In the genomic region with DNA sequence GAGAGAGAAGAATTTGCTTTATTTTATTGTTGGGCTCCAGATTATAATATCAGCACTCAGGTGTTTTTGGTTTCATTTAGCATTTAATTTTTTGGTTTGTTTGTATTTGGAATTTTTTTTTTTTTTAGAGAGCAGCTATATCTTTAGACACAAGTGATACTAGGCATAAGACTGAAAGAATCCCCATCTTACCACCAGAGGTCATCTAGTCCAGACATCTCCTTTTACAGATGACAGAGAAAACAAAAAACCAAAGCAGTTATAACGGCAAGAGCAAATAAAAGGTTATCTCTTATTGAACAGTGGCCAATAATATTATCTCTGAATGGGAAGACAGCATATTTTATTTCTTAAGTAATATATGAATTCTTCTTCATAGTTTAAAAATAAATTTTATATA, we compare ENCODE assay signal across 9 cellular contexts. TPM values are rescaled to one million over a fixed set of nuclear protein-coding genes. Genes with fewer than 3 reads are reported as not detected.
DNase-seq lines count a peak whose midpoint lies in the region; ATAC-seq and TF ChIP-seq lines count a peak whose summit lies in the region.
"Had no signal": no experiment of that assay in that cellular context is flagged by ENCODE, and none has a peak within 500 bp of the region (broad histone marks: within the 10 kb centered on the region; RNA-seq: fewer than 3 reads in every experiment).

No MANE protein-coding gene starts in this region.

- intact Hi-C loops in right cardiac atrium (cut with DNase I) (loop anchor here (5.0 to 10.0 kb wide), 4 partner anchors 127 to 277 kb away; partner anchors contain the start of gene GAB1 (in 2 of the 4)), aorta (cut with DNase I) (loop anchor here in 1 of 2 donors (5.0 kb wide), 1 partner anchor 275 kb away; no protein-coding TSS in a partner anchor)

- H3K27me3 ChIP-seq in right cardiac atrium (ENCODE audit: control insufficient read depth, insufficient read depth) (no peaks in the 10 kb centered on the region), aorta (ENCODE audit: control insufficient read depth in 1 of 2, insufficient read depth in 2 of 2, low read length in 1 of 2) (no peaks in the 10 kb centered on the region)
- H3K27me3 ChIP-seq: BLaER1 had no signal

- H3K4me3 ChIP-seq in astrocyte of the spinal cord (ENCODE audit: low read depth, low read length) (no peak overlapping the region), right cardiac atrium (ENCODE audit: low read length) (no peak overlapping the region), aorta (ENCODE audit: low read length in 2 of 2) (no peak overlapping the region)
- H3K4me3 ChIP-seq: BLaER1 had no signal

- peaks cover 0 to 4% of the 10 kb centered on the region in 2 donors for H3K36me3 ChIP-seq in aorta (ENCODE audit: control insufficient read depth in 1 of 2, insufficient read depth in 2 of 2, low read length in 1 of 2)

- peak; percentile 31 for TF ChIP-seq CTCF in astrocyte of the spinal cord (IDR thresholded peaks at IDR 0.05; ENCODE audit: low read depth, low read length)

- H3K27ac Mint-ChIP-seq in activated T-cell treated with anti-CD3 and anti-CD28 coated beads, Interleukin-2, amount 50 U/mL, for 24 hours, result peak overlapping the region; percentile 30

- H3K4me3 Mint-ChIP-seq in activated T-cell treated with anti-CD3 and anti-CD28 coated beads, Interleukin-2, amount 50 U/mL, for 24 hours, result no peak overlapping the region
- H3K4me3 Mint-ChIP-seq in activated T-cell treated with anti-CD3 and anti-CD28 coated beads, Interleukin-2, amount 50 U/mL, for 4 hours, result no peak overlapping the region

- no peak for DNase-seq in activated T-cell treated with anti-CD3 and anti-CD28 coated beads, Interleukin-2, amount 50 U/mL, for 24 hours
- no peak for DNase-seq in activated T-cell treated with anti-CD3 and anti-CD28 coated beads, Interleukin-2, amount 50 U/mL, for 48 hours
- peak; percentile 17 for DNase-seq in astrocyte of the spinal cord (ENCODE audit: low read depth, low spot score)
- no peak for DNase-seq in right cardiac atrium
- no peak for DNase-seq in aorta
- DNase-seq in HPDE6-E6E7 (ENCODE audit: extremely low spot score), result no peak
- no peak for DNase-seq in activated T-cell treated with anti-CD3 and anti-CD28 coated beads, Interleukin-2, amount 50 U/mL, for 4 hours
- no peak for DNase-seq in stimulated activated naive CD4-positive, alpha-beta T cell treated with Interleukin-2 at 50 U/mL for 16 hours (lab: John Stamatoyannopoulos, UW)

- peaks cover 84% of the 10 kb centered on the region for H3K36me3 Mint-ChIP-seq in activated T-cell treated with anti-CD3 and anti-CD28 coated beads, Interleukin-2, amount 50 U/mL, for 24 hours (ENCODE audit: low read depth)
- peaks cover 41% of the 10 kb centered on the region for H3K36me3 Mint-ChIP-seq in activated T-cell treated with anti-CD3 and anti-CD28 coated beads, Interleukin-2, amount 50 U/mL, for 4 hours (ENCODE audit: insufficient read depth)

- in situ Hi-C loops in astrocyte of the spinal cord (cut with HindIII; ENCODE audit: low sequenced_read_pairs), result no loop called here

- H3K9me3 Mint-ChIP-seq in activated T-cell treated with anti-CD3 and anti-CD28 coated beads, Interleukin-2, amount 50 U/mL, for 24 hours, result no peaks in the 10 kb centered on the region
- no peaks in the 10 kb centered on the region for H3K9me3 Mint-ChIP-seq in activated T-cell treated with anti-CD3 and anti-CD28 coated beads, Interleukin-2, amount 50 U/mL, for 4 hours

- H3K27ac ChIP-seq in right cardiac atrium (ENCODE audit: low read length), result no peak overlapping the region
- no peak overlapping the region for H3K27ac ChIP-seq in aorta (ENCODE audit: low read depth in 1 of 2, low read length in 2 of 2)
- H3K27ac ChIP-seq: BLaER1 had no signal

- ATAC-seq in right cardiac atrium (peak; percentile 62 to 63), aorta (ENCODE audit: low FRiP score) (peak; percentile 74)
- no peak for ATAC-seq in activated T-cell treated with anti-CD3 and anti-CD28 coated beads, Interleukin-2, amount 50 U/mL, for 4 hours

- 10% methylated on average over 1 of the region's 1 CpG for WGBS in right cardiac atrium
- 0 to 5% methylated on average over 1 of the region's 1 CpG for WGBS in aorta, 2 donors

- H3K9me3 ChIP-seq in right cardiac atrium (ENCODE audit: control insufficient read depth, low read length) (no peaks in the 10 kb centered on the region), aorta (ENCODE audit: control insufficient read depth, low read length) (no peaks in the 10 kb centered on the region)
- H3K9me3 ChIP-seq: BLaER1 had no signal

- H3K4me1 ChIP-seq in right cardiac atrium (ENCODE audit: control insufficient read depth, insufficient read depth, low read length) (no peaks in the 10 kb centered on the region), aorta (ENCODE audit: control insufficient read depth in 1 of 2, insufficient read depth in 2 of 2, low read length in 2 of 2) (no peaks in the 10 kb centered on the region)
- H3K4me1 ChIP-seq: BLaER1 had no signal

- H3K27me3 Mint-ChIP-seq in activated T-cell treated with anti-CD3 and anti-CD28 coated beads, Interleukin-2, amount 50 U/mL, for 24 hours, result no peaks in the 10 kb centered on the region
- no peaks in the 10 kb centered on the region for H3K27me3 Mint-ChIP-seq in activated T-cell treated with anti-CD3 and anti-CD28 coated beads, Interleukin-2, amount 50 U/mL, for 4 hours (ENCODE audit: low read depth)

- H3K4me1 Mint-ChIP-seq in activated T-cell treated with anti-CD3 and anti-CD28 coated beads, Interleukin-2, amount 50 U/mL, for 24 hours (ENCODE audit: low read depth), result peaks cover 7% of the 10 kb centered on the region
- H3K4me1 Mint-ChIP-seq in activated T-cell treated with anti-CD3 and anti-CD28 coated beads, Interleukin-2, amount 50 U/mL, for 4 hours (ENCODE audit: low read depth), result peaks cover 7% of the 10 kb centered on the region

RNA-seq across cellular contexts. Expression of gene USP38, which starts 22.8 kb away (rescaled TPM):
- total RNA-seq in right cardiac atrium (10 to 100 TPM; 19.1 to 21.1 (median 19.4) TPM), aorta (10 to 100 TPM; 17.1 to 18.4 TPM)
- polyA plus RNA-seq in right cardiac atrium (7.1 TPM), aorta (1 to 10 TPM; 4.9 to 6.6 TPM)
- 10 to 100 TPM; 30.6 to 32.6 (median 31.7) TPM for total RNA-seq in activated T-cell treated with anti-CD3 and anti-CD28 coated beads, Interleukin-2, amount 50 U/mL, for 4 hours

Comparison
In these comparisons a context has a peak if more than half of its experiments do, and no peak if none do; other contexts are left out.
1. ATAC-seq: peak in right cardiac atrium (2 of 2) and aorta (single experiment); none in activated T-cell treated with anti-CD3 and anti-CD28 coated beads, Interleukin-2, amount 50 U/mL, for 4 hours (0 of 2).